Comparison of ENCODE assay signal across 10 cellular contexts in the genomic region with DNA sequence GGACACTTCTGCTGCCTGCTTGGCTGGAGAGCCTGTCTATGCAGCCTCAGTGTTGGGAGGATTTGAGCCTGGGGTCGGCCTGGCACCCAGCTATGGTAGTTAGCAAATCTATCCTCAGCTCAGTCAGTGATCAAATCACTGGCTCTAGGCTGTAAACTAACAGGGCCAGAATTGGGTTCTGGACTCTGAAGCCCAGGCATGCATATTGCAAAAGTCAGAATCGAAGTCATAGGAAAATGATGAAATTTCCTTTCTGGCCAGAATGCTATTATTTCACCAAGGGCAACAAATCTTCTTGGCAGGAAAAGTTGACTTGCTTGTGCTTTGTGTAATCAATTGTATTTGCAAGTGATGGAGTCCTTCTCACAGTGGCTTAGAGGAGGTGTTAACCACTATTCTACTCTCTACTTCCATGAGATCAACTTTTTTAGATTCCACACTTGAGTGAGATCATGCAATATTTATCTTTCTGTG.
A peak's percentile ranks its signal among the peaks of the same experiment; 100 is the strongest.
DNase-seq lines count a peak whose midpoint lies in the region; ATAC-seq and TF ChIP-seq lines count a peak whose summit lies in the region.
"Had no signal": no experiment of that assay in that cellular context is flagged by ENCODE, and none has a peak within 500 bp of the region (broad histone marks: within the 10 kb centered on the region; RNA-seq: fewer than 3 reads in every experiment).

No MANE protein-coding gene starts in this region.

- no peaks in the 10 kb centered on the region for H3K36me3 Mint-ChIP-seq in activated T-helper 17 cell treated with anti-CD3 and anti-CD28 coated beads, Interleukin-2, amount 50 U/mL, for 72 hours (ENCODE audit: low read depth)

- H3K27me3 ChIP-seq in gastroesophageal sphincter = no peaks in the 10 kb centered on the region

- no peak for TF ChIP-seq EP300 in gastroesophageal sphincter (IDR thresholded peaks at IDR 0.05)

- H3K27ac ChIP-seq in gastroesophageal sphincter = peak overlapping the region; percentile 65 to 78 (median 75)

- TF ChIP-seq CTCF in gastroesophageal sphincter (IDR thresholded peaks at IDR 0.05) = no peak

- peak; percentile 29 for DNase-seq in CD1c-positive myeloid dendritic cell (ENCODE audit: extremely low spot score)
- DNase-seq in renal cortical epithelial cell (ENCODE audit: low read depth) = peak; percentile 90
- DNase-seq in kidney glomerular epithelial cell (lab: John Stamatoyannopoulos, UW) = no peak
- DNase-seq in medulla oblongata (ENCODE audit: extremely low spot score) = no peak
- DNase-seq in T-helper 9 cell = no peak
- DNase-seq: activated CD8-positive, alpha-beta memory T cell treated with anti-CD3 and anti-CD28 coated beads for 24 hours; NCI-H1092 had no signal

- no peaks in the 10 kb centered on the region for H3K9me3 ChIP-seq in gastroesophageal sphincter

- ATAC-seq in activated T-helper 17 cell treated with anti-CD3 and anti-CD28 coated beads, Interleukin-2, amount 50 U/mL, for 72 hours (replicated peaks) = peak; percentile 39
- peak; percentile 81 for ATAC-seq in gastroesophageal sphincter
- ATAC-seq in GM18867 (IDR thresholded peaks at IDR 0.05; ENCODE audit: unreplicated experiment) = no peak

- no peak overlapping the region for H3K4me3 ChIP-seq in gastroesophageal sphincter

- H3K4me3 Mint-ChIP-seq in activated T-helper 17 cell treated with anti-CD3 and anti-CD28 coated beads, Interleukin-2, amount 50 U/mL, for 72 hours = no peak overlapping the region

- peaks cover 17 to 89% (median 24%) of the 10 kb centered on the region in 3 donors for H3K4me1 ChIP-seq in gastroesophageal sphincter

- no peak for TF ChIP-seq POLR2A in gastroesophageal sphincter (IDR thresholded peaks at IDR 0.05)

- H3K27me3 Mint-ChIP-seq in activated T-helper 17 cell treated with anti-CD3 and anti-CD28 coated beads, Interleukin-2, amount 50 U/mL, for 72 hours = no peaks in the 10 kb centered on the region

- no peak overlapping the region for H3K27ac Mint-ChIP-seq in activated T-helper 17 cell treated with anti-CD3 and anti-CD28 coated beads, Interleukin-2, amount 50 U/mL, for 72 hours

- H3K4me1 Mint-ChIP-seq in activated T-helper 17 cell treated with anti-CD3 and anti-CD28 coated beads, Interleukin-2, amount 50 U/mL, for 72 hours = peaks cover 11% of the 10 kb centered on the region

- H3K36me3 ChIP-seq in gastroesophageal sphincter = no peaks in the 10 kb centered on the region

- no peaks in the 10 kb centered on the region for H3K9me3 Mint-ChIP-seq in activated T-helper 17 cell treated with anti-CD3 and anti-CD28 coated beads, Interleukin-2, amount 50 U/mL, for 72 hours

- WGBS in gastroesophageal sphincter (ENCODE audit: low coverage in 1 of 2), 2 donors = 10 to 12% methylated on average over 2 of the region's 2 CpGs

Comparison
In these comparisons a context has a peak if more than half of its experiments do, and no peak if none do; other contexts are left out.
1. DNase-seq: peak in CD1c-positive myeloid dendritic cell (single experiment) and renal cortical epithelial cell (single experiment); none in kidney glomerular epithelial cell (single experiment), medulla oblongata (single experiment) and T-helper 9 cell (single experiment).